In genomic region chr10:3172446-3173172, GRCh38 we compare ENCODE assay signal across 8 cellular contexts. TPM values are rescaled to one million over a fixed set of nuclear protein-coding genes. Genes with fewer than 3 reads are reported as not detected.
DNase-seq lines count a peak whose midpoint lies in the region; ATAC-seq and TF ChIP-seq lines count a peak whose summit lies in the region.

A gene with protein sequence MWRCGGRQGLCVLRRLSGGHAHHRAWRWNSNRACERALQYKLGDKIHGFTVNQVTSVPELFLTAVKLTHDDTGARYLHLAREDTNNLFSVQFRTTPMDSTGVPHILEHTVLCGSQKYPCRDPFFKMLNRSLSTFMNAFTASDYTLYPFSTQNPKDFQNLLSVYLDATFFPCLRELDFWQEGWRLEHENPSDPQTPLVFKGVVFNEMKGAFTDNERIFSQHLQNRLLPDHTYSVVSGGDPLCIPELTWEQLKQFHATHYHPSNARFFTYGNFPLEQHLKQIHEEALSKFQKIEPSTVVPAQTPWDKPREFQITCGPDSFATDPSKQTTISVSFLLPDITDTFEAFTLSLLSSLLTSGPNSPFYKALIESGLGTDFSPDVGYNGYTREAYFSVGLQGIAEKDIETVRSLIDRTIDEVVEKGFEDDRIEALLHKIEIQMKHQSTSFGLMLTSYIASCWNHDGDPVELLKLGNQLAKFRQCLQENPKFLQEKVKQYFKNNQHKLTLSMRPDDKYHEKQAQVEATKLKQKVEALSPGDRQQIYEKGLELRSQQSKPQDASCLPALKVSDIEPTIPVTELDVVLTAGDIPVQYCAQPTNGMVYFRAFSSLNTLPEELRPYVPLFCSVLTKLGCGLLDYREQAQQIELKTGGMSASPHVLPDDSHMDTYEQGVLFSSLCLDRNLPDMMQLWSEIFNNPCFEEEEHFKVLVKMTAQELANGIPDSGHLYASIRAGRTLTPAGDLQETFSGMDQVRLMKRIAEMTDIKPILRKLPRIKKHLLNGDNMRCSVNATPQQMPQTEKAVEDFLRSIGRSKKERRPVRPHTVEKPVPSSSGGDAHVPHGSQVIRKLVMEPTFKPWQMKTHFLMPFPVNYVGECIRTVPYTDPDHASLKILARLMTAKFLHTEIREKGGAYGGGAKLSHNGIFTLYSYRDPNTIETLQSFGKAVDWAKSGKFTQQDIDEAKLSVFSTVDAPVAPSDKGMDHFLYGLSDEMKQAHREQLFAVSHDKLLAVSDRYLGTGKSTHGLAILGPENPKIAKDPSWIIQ (minus strand): TSS chr10:3172782. CDS start chr10:3172772, 10 bp downstream.

- intact Hi-C loops in activated naive CD4-positive, alpha-beta T cell treated with anti-CD3 and anti-CD28 coated beads for 36 hours (cut with micrococcal nuclease), result loop anchor here (1.0 kb wide), 4 partner anchors 14 to 613 kb away; partner anchors contain the start of gene KLF6

- peak within 1 kb of the TSS; percentile 52 to 90 for H3K4me3 ChIP-seq in gastroesophageal sphincter

- H3K27me3 Mint-ChIP-seq in activated naive CD4-positive, alpha-beta T cell treated with anti-CD3 and anti-CD28 coated beads for 36 hours (ENCODE audit: low read depth), result no peaks in the 10 kb centered on the region

- peak within 1 kb of the TSS; percentile 89 for H3K27ac Mint-ChIP-seq in activated naive CD4-positive, alpha-beta T cell treated with anti-CD3 and anti-CD28 coated beads for 36 hours

- TF ChIP-seq CTCF in gastroesophageal sphincter (IDR thresholded peaks at IDR 0.05), result peak in 1 of 4 experiments; percentile 14

- DNase-seq in GM03348 (ENCODE audit: low spot score) (peak; percentile 99), HEK293T (ENCODE audit: extremely low spot score) (peak; percentile 96), MV-4-11 (lab: John Stamatoyannopoulos, UW) (peak; percentile 98), SK-MEL-5 (ENCODE audit: low read depth, low spot score) (peak; percentile 97), non-pigmented ciliary epithelial cell (ENCODE audit: low read depth) (peak; percentile 94), superior temporal gyrus (ENCODE audit: extremely low spot score) (peak; percentile 99)
- peak; percentile 99 for DNase-seq in activated naive CD4-positive, alpha-beta T cell treated with anti-CD3 and anti-CD28 coated beads for 36 hours

- H3K4me3 Mint-ChIP-seq in activated naive CD4-positive, alpha-beta T cell treated with anti-CD3 and anti-CD28 coated beads for 36 hours, result peak within 1 kb of the TSS; percentile 87

- peaks cover 0 to 33% (median 10%) of the 10 kb centered on the region in 3 donors for H3K4me1 ChIP-seq in gastroesophageal sphincter

- CTCF ChIA-PET in HEK293T (lab: Yijun Ruan, JAX), result interaction anchor here (0.7 kb wide), 1 partner anchor 21 kb away, joined by 5 read pairs; no protein-coding TSS in a partner anchor
- CTCF ChIA-PET in activated naive CD4-positive, alpha-beta T cell treated with anti-CD3 and anti-CD28 coated beads for 36 hours (lab: Charles Lee), result no interaction called here

- peak within 1 kb of the TSS; percentile 29 to 94 (median 89) for H3K27ac ChIP-seq in gastroesophageal sphincter

- no peaks in the 10 kb centered on the region for H3K27me3 ChIP-seq in gastroesophageal sphincter

- TF ChIP-seq EP300 in gastroesophageal sphincter (IDR thresholded peaks at IDR 0.05), result no peak

- no peaks in the 10 kb centered on the region for H3K9me3 ChIP-seq in gastroesophageal sphincter

- in situ Hi-C loops in SK-MEL-5 (cut with HindIII; ENCODE audit: low pct_unique_long_range_greater_than_20kb, low sequenced_read_pairs), result no loop called here

- H3K36me3 ChIP-seq in gastroesophageal sphincter, result peaks cover 0 to 24% of the 10 kb centered on the region in 2 donors

- whole genome bisulfite sequencing in gastroesophageal sphincter (ENCODE audit: low coverage in 1 of 2), 2 donors, result 0% methylated on average over 14 of the region's 73 CpGs; no CpG with 5 or more reads in 1 of the 2 donors

- peak; percentile 99 for TF ChIP-seq POLR2A in gastroesophageal sphincter (IDR thresholded peaks at IDR 0.05)

- ATAC-seq in gastroesophageal sphincter, result peak; percentile 99

- H3K36me3 Mint-ChIP-seq in activated naive CD4-positive, alpha-beta T cell treated with anti-CD3 and anti-CD28 coated beads for 36 hours (ENCODE audit: low read depth), result peaks cover 17% of the 10 kb centered on the region

- POLR2A ChIA-PET in HEK293T (lab: Yijun Ruan, JAX), result interaction anchor here (0.6 to 1.3 kb wide), 10 partner anchors 8 to 105 kb away, joined by 3 to 6 read pairs (median 3); no protein-coding TSS in a partner anchor

- H3K9me3 Mint-ChIP-seq in activated naive CD4-positive, alpha-beta T cell treated with anti-CD3 and anti-CD28 coated beads for 36 hours, result no peaks in the 10 kb centered on the region

- peaks cover 23% of the 10 kb centered on the region for H3K4me1 Mint-ChIP-seq in activated naive CD4-positive, alpha-beta T cell treated with anti-CD3 and anti-CD28 coated beads for 36 hours (ENCODE audit: low read depth)

TF ChIP-seq in HEK293T, 16 proteins besides CTCF, POLR2A, EP300 and RAD21:
- TF ChIP-seq LEF1 (IDR thresholded peaks at IDR 0.05; ENCODE audit: borderline replicate concordance), result no peak
- peak; percentile 42; the same call in 1 of the 2 replicates for TF ChIP-seq L3MBTL2 (conservative IDR thresholded peaks at IDR 0.05)
- TF ChIP-seq HDGF (IDR thresholded peaks at IDR 0.05; ENCODE audit: borderline replicate concordance), result no peak
- no peak for TF ChIP-seq ARNT (IDR thresholded peaks at IDR 0.05)
- TF ChIP-seq PKNOX1 (IDR thresholded peaks at IDR 0.05), result peak; percentile 78
- no peak for TF ChIP-seq FOXM1 (IDR thresholded peaks at IDR 0.05; ENCODE audit: borderline replicate concordance)
- no peak for TF ChIP-seq SP1 (IDR thresholded peaks at IDR 0.05)
- TF ChIP-seq TARDBP (IDR thresholded peaks at IDR 0.05), result no peak
- TF ChIP-seq FOXK2 (IDR thresholded peaks at IDR 0.05), result no peak
- no peak for TF ChIP-seq BHLHE40 (IDR thresholded peaks at IDR 0.05; ENCODE audit: borderline replicate concordance)
- peak; percentile 69 for TF ChIP-seq ELF4 (IDR thresholded peaks at IDR 0.05)

RNA-seq across cellular contexts. Expression of the gene that starts here (rescaled TPM):
- 36.5 and 41.7 TPM in 2 replicates for total RNA-seq in SK-MEL-5 (2014; rRNA removed; shearing (Covaris generic))
- 32.5 and 33.8 TPM in 2 replicates for polyA plus RNA-seq in SK-MEL-5 (2015; cell fraction: cytosol; rRNA removed)
- 36.8 and 78.4 TPM in 2 replicates for polyA plus RNA-seq in SK-MEL-5 (2015; cell fraction: nucleus; rRNA removed)
- 10 to 100 TPM; 65.6 to 74.5 TPM for total RNA-seq in activated naive CD4-positive, alpha-beta T cell treated with anti-CD3 and anti-CD28 coated beads for 36 hours
- total RNA-seq in gastroesophageal sphincter, result 100 to 1,000 TPM in 1 of 4 donors, 10 to 100 TPM in 3; 78.6 to 102 (median 87.0) TPM

Comparison
In these comparisons a context has a peak if more than half of its experiments do, and no peak if none do; other contexts are left out.
1. Peak in every context shown above with its lines: DNase-seq, ATAC-seq, H3K4me3 ChIP-seq and H3K27ac ChIP-seq.